Comparison of ENCODE assay signal across 35 cellular contexts in genomic region chr2:48695991-48696390, GRCh38. TPM values are rescaled to one million over a fixed set of nuclear protein-coding genes. Genes with fewer than 3 reads are reported as not detected.
"Had no signal": no experiment of that assay in that cellular context is flagged by ENCODE, and none has a peak within 500 bp of the region (broad histone marks: within the 10 kb centered on the region; RNA-seq: fewer than 3 reads in every experiment).

No MANE protein-coding gene starts in this region.

- H3K27ac Mint-ChIP-seq: activated CD4-positive, alpha-beta memory T cell treated with anti-CD3 and anti-CD28 coated beads for 36 hours; activated CD4-positive, alpha-beta T cell treated with anti-CD3 and anti-CD28 coated beads for 36 hours; activated CD4-positive, alpha-beta T cell treated with anti-CD3 and anti-CD28 coated beads, Interleukin-2, amount 10 ng/mL, durations not matched to agents 7 days and 5 days; activated naive CD4-positive, alpha-beta T cell treated with anti-CD3 and anti-CD28 coated beads, Interleukin-2, amount 10 ng/mL, durations not matched to agents 7 days and 5 days; activated naive CD8-positive, alpha-beta T cell; activated naive CD8-positive, alpha-beta T cell treated with anti-CD3 and anti-CD28 coated beads, Interleukin-2, amount 50 U/mL, for 24 hours; T-helper 1 cell treated with Interleukin-12 subunit alpha and Interleukin-12 subunit beta and Interleukin-4 antibody, amounts not matched to agents 30 μg/mL and 1 μg/mL, for 36 hours; T-helper 2 cell treated with Interferon-gamma antibody and Interleukin-4, amounts not matched to agents 5 μg/mL and 100 μg/mL, for 36 hours had no signal

- H3K4me1 Mint-ChIP-seq: activated CD4-positive, alpha-beta T cell treated with anti-CD3 and anti-CD28 coated beads for 36 hours; activated CD4-positive, alpha-beta T cell treated with anti-CD3 and anti-CD28 coated beads, Interleukin-2, amount 10 ng/mL, durations not matched to agents 7 days and 5 days; activated naive CD4-positive, alpha-beta T cell treated with anti-CD3 and anti-CD28 coated beads, Interleukin-2, amount 10 ng/mL, durations not matched to agents 7 days and 5 days; activated naive CD8-positive, alpha-beta T cell treated with anti-CD3 and anti-CD28 coated beads, Interleukin-2, amount 50 U/mL, for 24 hours had no signal

- ATAC-seq: activated CD4-positive, alpha-beta T cell treated with anti-CD3 and anti-CD28 coated beads for 36 hours; activated CD4-positive, CD25-positive, alpha-beta regulatory T cell treated with anti-CD3 and anti-CD28 coated beads, Interleukin-2, amount 50 U/mL, for 24 hours; activated naive CD8-positive, alpha-beta T cell treated with anti-CD3 and anti-CD28 coated beads, Interleukin-2, amount 50 U/mL, for 24 hours; PC-3 had no signal

- DNase-seq: activated CD4-positive, alpha-beta memory T cell treated with anti-CD3 and anti-CD28 coated beads for 36 hours; activated CD4-positive, alpha-beta T cell treated with anti-CD3 and anti-CD28 coated beads for 36 hours; activated CD4-positive, alpha-beta T cell treated with anti-CD3 and anti-CD28 coated beads, Interleukin-2, amount 10 ng/mL, durations not matched to agents 7 days and 5 days; activated CD8-positive, alpha-beta memory T cell treated with anti-CD3 and anti-CD28 coated beads, Interleukin-2, amount 50 U/mL, for 4 hours; activated effector memory CD4-positive, alpha-beta T cell treated with Interleukin-2 at 50 U/mL for 16 hours; activated naive CD4-positive, alpha-beta T cell treated with anti-CD3 and anti-CD28 coated beads, Interleukin-2, amount 10 ng/mL, durations not matched to agents 7 days and 5 days; activated naive CD8-positive, alpha-beta T cell treated with anti-CD3 and anti-CD28 coated beads, Interleukin-2, amount 50 U/mL, for 24 hours; activated T-cell treated with anti-CD3 and anti-CD28 coated beads for 4 hours; activated T-cell treated with anti-CD3 and anti-CD28 coated beads, Interleukin-2, amount 50 U/mL, for 48 hours; brain microvascular endothelial cell; central memory CD4-positive, alpha-beta T cell; Karpas-422; KBM-7; NCI-H1105; NCI-H1436; NCI-H1694; NCI-H1930; NCI-H2081 treated with DMSO at 0.1 percent for 48 hours; NCI-H226; NCI-H446 treated with DMSO at 0.1 percent for 48 hours; NCI-H524; NCI-H748 treated with DMSO at 0.1 percent for 48 hours; NK-92 treated with Interleukin-12 subunit alpha and Interleukin-12 subunit beta, amount 100 ng/mL, for 24 hours; PC-3; Peyer's patch; RPMI8226; SHP77 treated with DMSO at 0.1 percent for 48 hours; SK-N-SH had no signal

- H3K36me3 Mint-ChIP-seq: activated CD4-positive, alpha-beta memory T cell treated with anti-CD3 and anti-CD28 coated beads for 36 hours; activated naive CD4-positive, alpha-beta T cell treated with anti-CD3 and anti-CD28 coated beads, Interleukin-2, amount 10 ng/mL, durations not matched to agents 7 days and 5 days; activated naive CD8-positive, alpha-beta T cell had no signal

- H3K4me3 Mint-ChIP-seq: activated CD4-positive, alpha-beta memory T cell treated with anti-CD3 and anti-CD28 coated beads for 36 hours; activated CD4-positive, alpha-beta T cell treated with anti-CD3 and anti-CD28 coated beads for 36 hours; activated CD4-positive, alpha-beta T cell treated with anti-CD3 and anti-CD28 coated beads, Interleukin-2, amount 10 ng/mL, durations not matched to agents 7 days and 5 days; activated naive CD4-positive, alpha-beta T cell treated with anti-CD3 and anti-CD28 coated beads, Interleukin-2, amount 10 ng/mL, durations not matched to agents 7 days and 5 days; activated naive CD8-positive, alpha-beta T cell; activated naive CD8-positive, alpha-beta T cell treated with anti-CD3 and anti-CD28 coated beads, Interleukin-2, amount 50 U/mL, for 24 hours; T-helper 1 cell treated with Interleukin-12 subunit alpha and Interleukin-12 subunit beta and Interleukin-4 antibody, amounts not matched to agents 30 μg/mL and 1 μg/mL, for 36 hours; T-helper 2 cell treated with Interferon-gamma antibody and Interleukin-4, amounts not matched to agents 5 μg/mL and 100 μg/mL, for 36 hours had no signal

- H3K27me3 Mint-ChIP-seq: activated CD4-positive, alpha-beta memory T cell treated with anti-CD3 and anti-CD28 coated beads for 36 hours; activated CD4-positive, alpha-beta T cell treated with anti-CD3 and anti-CD28 coated beads, Interleukin-2, amount 10 ng/mL, durations not matched to agents 7 days and 5 days; activated naive CD8-positive, alpha-beta T cell had no signal

- H3K9me3 Mint-ChIP-seq: activated CD4-positive, alpha-beta memory T cell treated with anti-CD3 and anti-CD28 coated beads for 36 hours; activated CD4-positive, alpha-beta T cell treated with anti-CD3 and anti-CD28 coated beads, Interleukin-2, amount 10 ng/mL, durations not matched to agents 7 days and 5 days; activated naive CD4-positive, alpha-beta T cell treated with anti-CD3 and anti-CD28 coated beads, Interleukin-2, amount 10 ng/mL, durations not matched to agents 7 days and 5 days; activated naive CD8-positive, alpha-beta T cell treated with anti-CD3 and anti-CD28 coated beads, Interleukin-2, amount 50 U/mL, for 24 hours; T-helper 1 cell treated with Interleukin-12 subunit alpha and Interleukin-12 subunit beta and Interleukin-4 antibody, amounts not matched to agents 30 μg/mL and 1 μg/mL, for 36 hours; T-helper 2 cell treated with Interferon-gamma antibody and Interleukin-4, amounts not matched to agents 5 μg/mL and 100 μg/mL, for 36 hours had no signal

- FAIRE-seq: TTC549 had no signal

RNA-seq across cellular contexts. Expression of gene LHCGR, which starts 59.5 kb away (rescaled TPM):
- total RNA-seq: activated CD4-positive, alpha-beta memory T cell treated with anti-CD3 and anti-CD28 coated beads for 36 hours; activated CD4-positive, alpha-beta T cell treated with anti-CD3 and anti-CD28 coated beads for 36 hours; activated CD4-positive, alpha-beta T cell treated with anti-CD3 and anti-CD28 coated beads, Interleukin-2, amount 10 ng/mL, durations not matched to agents 7 days and 5 days; MCF 10A; PC-3; Peyer's patch; SJSA1 had no signal
